ENCODE assay signal across 8 cellular contexts in genomic region chr1:10415211-10415930, GRCh38. TPM values are rescaled to one million over a fixed set of nuclear protein-coding genes. Genes with fewer than 3 reads are reported as not detected.
A peak's percentile ranks its signal among the peaks of the same experiment; 100 is the strongest.
DNase-seq lines count a peak whose midpoint lies in the region; ATAC-seq lines count a peak whose summit lies in the region.

No MANE protein-coding gene starts in this region.

- ATAC-seq in HG03571 (IDR thresholded peaks at IDR 0.05; ENCODE audit: unreplicated experiment) (no peak), GM19023 (IDR thresholded peaks at IDR 0.05; ENCODE audit: unreplicated experiment) (no peak)

- DNase-seq in GF-D8 (lab: John Stamatoyannopoulos, UW) (peak; percentile 99), SKM-1 (lab: John Stamatoyannopoulos, UW; ENCODE audit: unreplicated experiment) (peak; percentile 95), fibroblast of peridontal ligament (ENCODE audit: extremely low read depth) (peak; percentile 78), renal cortical epithelial cell (ENCODE audit: low read depth) (peak; percentile 47), epidermal melanocyte (ENCODE audit: insufficient read length, low spot score) (no peak), NCI-H345 treated with DMSO at 0.1 percent for 48 hours (lab: John Stamatoyannopoulos, UW; ENCODE audit: unreplicated experiment) (no peak)

RNA-seq across cellular contexts. Expression of gene CENPS, which starts 14.9 kb away (rescaled TPM):
- total RNA-seq in renal cortical epithelial cell: 7.6 and 16.7 TPM in 2 replicates

RNA-seq across cellular contexts. Expression of gene PGD, which starts 16.5 kb away (rescaled TPM):
- 80.4 and 87.1 TPM in 2 replicates for total RNA-seq in renal cortical epithelial cell

RNA-seq across cellular contexts. Expression of gene CORT, which starts 34.5 kb away (rescaled TPM):
- 0.69 TPM in 1 of 2 replicates, not detected in the other for total RNA-seq in renal cortical epithelial cell

RNA-seq across cellular contexts. Expression of gene DFFA, which starts 57.0 kb away (rescaled TPM):
- total RNA-seq in renal cortical epithelial cell: 61.6 and 69.3 TPM in 2 replicates

RNA-seq across cellular contexts. Expression of gene PEX14, which starts 59.4 kb away (rescaled TPM):
- total RNA-seq in renal cortical epithelial cell: 10.2 and 26.1 TPM in 2 replicates

Comparison
In these comparisons a context has a peak if more than half of its experiments do, and no peak if none do; other contexts are left out.
1. DNase-seq: peak in GF-D8 (single experiment), SKM-1 (single experiment), fibroblast of peridontal ligament (single experiment) and renal cortical epithelial cell (single experiment); none in epidermal melanocyte (single experiment) and NCI-H345 treated with DMSO at 0.1 percent for 48 hours (single experiment).